ENCODE assay signal across 8 cellular contexts in genomic region chr3:88219138-88219792, GRCh38.
DNase-seq lines count a peak whose midpoint lies in the region; ATAC-seq and TF ChIP-seq lines count a peak whose summit lies in the region.

No MANE protein-coding gene starts in this region.

- peak; percentile 95 for ATAC-seq in SK-N-SH treated with all-trans-retinoic acid at 6 μM for 48 hours

- intact Hi-C loops in cardiac septum (cut with DNase I) (loop anchor here (10.0 kb wide), 1 partner anchor 886 kb away; the partner anchor contains the start of gene EPHA3), posterior cingulate gyrus (cut with DNase I) (loop anchor here (5.0 kb wide), 3 partner anchors 878 to 1873 kb away; no protein-coding TSS in a partner anchor)

- DNase-seq in cardiac muscle cell (ENCODE audit: low read depth in 1 of 2, low spot score in 1 of 2) (peak; percentile 83 to 88), cardiac septum (ENCODE audit: low spot score) (no peak), H7 (peak; percentile 65), LoVo (ENCODE audit: low spot score) (peak; percentile 32), fibroblast of the aortic adventitia (ENCODE audit: low read depth) (peak; percentile 54), posterior cingulate gyrus (peak in 7 of 10 donors; percentile 37 to 88 (median 57))
- no peak for DNase-seq in stimulated activated CD8-positive, alpha-beta memory T cell treated with anti-CD3 and anti-CD28 coated beads, Interleukin-4, amount 100 ng/mL, for 48 hours

- no peaks in the 10 kb centered on the region for H3K27me3 ChIP-seq in cardiac muscle cell
- no peaks in the 10 kb centered on the region for H3K27me3 ChIP-seq in H7 (ENCODE audit: control insufficient read depth, insufficient read depth, low read length)

- H3K4me1 ChIP-seq in cardiac muscle cell (ENCODE audit: low read depth): no peaks in the 10 kb centered on the region

- H3K36me3 ChIP-seq in cardiac muscle cell (no peaks in the 10 kb centered on the region), H7 (replicated peaks; ENCODE audit: control insufficient read depth, insufficient read depth, low read length) (no peaks in the 10 kb centered on the region)

- no peak overlapping the region for H3K27ac ChIP-seq in cardiac muscle cell

- no peaks in the 10 kb centered on the region for H3K9me3 ChIP-seq in cardiac muscle cell (ENCODE audit: low read depth)

- H3K4me3 ChIP-seq in cardiac muscle cell (no peak overlapping the region), H7 (ENCODE audit: insufficient read depth, low read depth, low read length) (no peak overlapping the region), fibroblast of the aortic adventitia (ENCODE audit: low read depth, low read length) (no peak overlapping the region)

- TF ChIP-seq CTCF in cardiac muscle cell (IDR thresholded peaks at IDR 0.05; ENCODE audit: low read depth, low read length) (peak; percentile 75), fibroblast of the aortic adventitia (IDR thresholded peaks at IDR 0.05; ENCODE audit: insufficient read depth, low read length) (peak; percentile 56)

TF ChIP-seq in SK-N-SH treated with all-trans-retinoic acid at 6 μM for 48 hours, 23 proteins besides CTCF, POLR2A, EP300 and RAD21:
- TF ChIP-seq RARB (CRISPR knock-in tag; IDR thresholded peaks at IDR 0.05) (no peak), ZNF565 (CRISPR knock-in tag; conservative IDR thresholded peaks at IDR 0.05; ENCODE audit: low read depth) (no peak), ZFP30 (CRISPR knock-in tag; IDR thresholded peaks at IDR 0.05) (no peak), TSHZ2 (CRISPR knock-in tag; IDR thresholded peaks at IDR 0.05) (no peak), CREB5 (CRISPR knock-in tag; IDR thresholded peaks at IDR 0.05; ENCODE audit: low read depth) (no peak), ISL1 (CRISPR knock-in tag; IDR thresholded peaks at IDR 0.05) (no peak), ZFP3 (CRISPR knock-in tag; IDR thresholded peaks at IDR 0.05) (no peak), CSDC2 (CRISPR knock-in tag; IDR thresholded peaks at IDR 0.05) (no peak), OSR1 (CRISPR knock-in tag; IDR thresholded peaks at IDR 0.05) (no peak), TOX (CRISPR knock-in tag; IDR thresholded peaks at IDR 0.05; ENCODE audit: borderline replicate concordance) (no peak), ZNF70 (CRISPR knock-in tag; IDR thresholded peaks at IDR 0.05) (no peak), PPARA (CRISPR knock-in tag; IDR thresholded peaks at IDR 0.05; ENCODE audit: borderline replicate concordance) (no peak), ZNF8 (CRISPR knock-in tag; IDR thresholded peaks at IDR 0.05) (no peak), TCF4 (CRISPR knock-in tag; IDR thresholded peaks at IDR 0.05; ENCODE audit: borderline replicate concordance) (no peak), SNAI2 (CRISPR knock-in tag; IDR thresholded peaks at IDR 0.05) (no peak)
- TF ChIP-seq, protein P1, sequence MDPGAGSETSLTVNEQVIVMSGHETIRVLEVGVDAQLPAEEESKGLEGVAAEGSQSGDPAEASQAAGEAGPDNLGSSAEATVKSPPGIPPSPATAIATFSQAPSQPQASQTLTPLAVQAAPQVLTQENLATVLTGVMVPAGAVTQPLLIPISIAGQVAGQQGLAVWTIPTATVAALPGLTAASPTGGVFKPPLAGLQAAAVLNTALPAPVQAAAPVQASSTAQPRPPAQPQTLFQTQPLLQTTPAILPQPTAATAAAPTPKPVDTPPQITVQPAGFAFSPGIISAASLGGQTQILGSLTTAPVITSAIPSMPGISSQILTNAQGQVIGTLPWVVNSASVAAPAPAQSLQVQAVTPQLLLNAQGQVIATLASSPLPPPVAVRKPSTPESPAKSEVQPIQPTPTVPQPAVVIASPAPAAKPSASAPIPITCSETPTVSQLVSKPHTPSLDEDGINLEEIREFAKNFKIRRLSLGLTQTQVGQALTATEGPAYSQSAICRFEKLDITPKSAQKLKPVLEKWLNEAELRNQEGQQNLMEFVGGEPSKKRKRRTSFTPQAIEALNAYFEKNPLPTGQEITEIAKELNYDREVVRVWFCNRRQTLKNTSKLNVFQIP (CRISPR knock-in tag; IDR thresholded peaks at IDR 0.05; ENCODE audit: borderline replicate concordance, low read depth): no peak

Comparison
In these comparisons a context has a peak if more than half of its experiments do, and no peak if none do; other contexts are left out.
1. DNase-seq: peak in cardiac muscle cell (2 of 2), H7 (single experiment), LoVo (single experiment), fibroblast of the aortic adventitia (single experiment) and posterior cingulate gyrus (7 of 10); none in cardiac septum (single experiment) and stimulated activated CD8-positive, alpha-beta memory T cell treated with anti-CD3 and anti-CD28 coated beads, Interleukin-4, amount 100 ng/mL, for 48 hours (single experiment).